ENCODE assay signal across 18 cellular contexts in genomic region chrX:118183606-118184005, GRCh38.
DNase-seq lines count a peak whose midpoint lies in the region; ATAC-seq and TF ChIP-seq lines count a peak whose summit lies in the region.
"Had no signal": no experiment of that assay in that cellular context is flagged by ENCODE, and none has a peak within 500 bp of the region (broad histone marks: within the 10 kb centered on the region; RNA-seq: fewer than 3 reads in every experiment).

No MANE protein-coding gene starts in this region.

- no peak for ATAC-seq in SK-N-SH treated with all-trans-retinoic acid at 6 μM for 48 hours
- ATAC-seq: activated CD8-positive, alpha-beta memory T cell treated with anti-CD3 and anti-CD28 coated beads, Interleukin-2, amount 10 ng/mL, durations not matched to agents 7 days and 5 days; CD8-positive, alpha-beta T cell; heart left ventricle; stimulated activated memory B cell treated with anti-CD40 and anti-IgM and Interleukin-4, amounts not matched to agents 10 μg/mL and 1 μg/mL and 100 μg/mL, for 72 hours had no signal

- H3K4me2 ChIP-seq in SK-N-SH = no peak overlapping the region
- no peak overlapping the region for H3K4me2 ChIP-seq in PC-9

- no peaks in the 10 kb centered on the region for H4K20me1 ChIP-seq in SK-N-SH (ENCODE audit: insufficient read depth)
- H4K20me1 ChIP-seq in PC-9 (ENCODE audit: insufficient read depth) = no peaks in the 10 kb centered on the region

- POLR2A ChIA-PET in SK-N-SH (lab: Yijun Ruan, JAX) (no interaction called here), PC-9 (lab: Charles Lee; ENCODE audit: unreplicated experiment) (no interaction called here)

- H3F3A ChIP-seq in SK-N-SH (replicated peaks; ENCODE audit: insufficient read depth) (peaks cover 12% of the 10 kb centered on the region), PC-9 (ENCODE audit: insufficient read depth, low read depth) (no peaks in the 10 kb centered on the region)

- WGBS in SK-N-SH (ENCODE audit: low lambda C conversion rate) = 45% methylated on average over 1 of the region's 1 CpG

- H3K9me3 ChIP-seq in SK-N-SH (no peaks in the 10 kb centered on the region), PC-9 (ENCODE audit: insufficient read depth, low read depth) (no peaks in the 10 kb centered on the region)

- no peak overlapping the region for H2AFZ ChIP-seq in SK-N-SH (ENCODE audit: low read depth)
- H2AFZ ChIP-seq in PC-9 = no peak overlapping the region
- H2AFZ ChIP-seq: parathyroid adenoma had no signal

- peaks cover 10% of the 10 kb centered on the region for H3K9me3 Mint-ChIP-seq in type B pancreatic cell
- H3K9me3 Mint-ChIP-seq: CD8-positive, alpha-beta T cell had no signal

- peaks cover 3 to 13% of the 10 kb centered on the region in 2 experiments; a peak in 1 of 4 replicates for H3K4me1 ChIP-seq in SK-N-SH (ENCODE audit: control insufficient read depth in 1 of 2, insufficient read depth in 2 of 2, low read depth in 1 of 2, low read length in 1 of 2)
- no peaks in the 10 kb centered on the region for H3K4me1 ChIP-seq in PC-9 (replicated peaks; ENCODE audit: insufficient read depth)
- H3K4me1 ChIP-seq: heart left ventricle, parathyroid adenoma had no signal

- H3K9ac ChIP-seq in SK-N-SH = no peak overlapping the region
- H3K9ac ChIP-seq: parathyroid adenoma had no signal

- H3K27me3 ChIP-seq in SK-N-SH (ENCODE audit: insufficient read depth) = no peaks in the 10 kb centered on the region
- H3K27me3 ChIP-seq in PC-9 (ENCODE audit: insufficient read depth, low read depth) = no peaks in the 10 kb centered on the region
- H3K27me3 ChIP-seq: heart left ventricle had no signal

- DNase-seq in SK-N-SH = no peak
- no peak for DNase-seq in PC-9
- DNase-seq in fibroblast of pulmonary artery (ENCODE audit: low read depth) = no peak
- DNase-seq in type B pancreatic cell (ENCODE audit: extremely low spot score, unreplicated experiment) = no peak
- DNase-seq in ecto neural progenitor cell (ENCODE audit: low spot score) = no peak
- no peak for DNase-seq in DMS153 treated with DMSO at 0.1 percent for 48 hours (lab: John Stamatoyannopoulos, UW; ENCODE audit: unreplicated experiment)
- DNase-seq in NCI-H2107 treated with DMSO at 0.1 percent for 48 hours (lab: John Stamatoyannopoulos, UW; ENCODE audit: unreplicated experiment) = no peak
- DNase-seq: activated CD8-positive, alpha-beta memory T cell treated with anti-CD3 and anti-CD28 coated beads, Interleukin-2, amount 10 ng/mL, durations not matched to agents 7 days and 5 days; activated gamma-delta T cell treated with Interleukin-2 at 50 U/mL for 16 hours; CD8-positive, alpha-beta T cell; heart left ventricle; NCI-H446; trophoblast cell had no signal

- no TSS peak for BruUV-seq in PC-9 (replicated peaks; lab: Mats Ljungman, UMichigan)

- H3K4me1 Mint-ChIP-seq in type B pancreatic cell (ENCODE audit: unreplicated experiment) = no peaks in the 10 kb centered on the region
- H3K4me1 Mint-ChIP-seq: activated CD8-positive, alpha-beta memory T cell treated with anti-CD3 and anti-CD28 coated beads, Interleukin-2, amount 10 ng/mL, durations not matched to agents 7 days and 5 days; stimulated activated memory B cell treated with anti-CD40 and anti-IgM and Interleukin-4, amounts not matched to agents 10 μg/mL and 1 μg/mL and 100 μg/mL, for 72 hours had no signal

- H3K27ac Mint-ChIP-seq in type B pancreatic cell = no peak overlapping the region
- H3K27ac Mint-ChIP-seq: activated CD8-positive, alpha-beta memory T cell treated with anti-CD3 and anti-CD28 coated beads, Interleukin-2, amount 10 ng/mL, durations not matched to agents 7 days and 5 days; CD8-positive, alpha-beta T cell; stimulated activated memory B cell treated with anti-CD40 and anti-IgM and Interleukin-4, amounts not matched to agents 10 μg/mL and 1 μg/mL and 100 μg/mL, for 72 hours had no signal

- H3K79me2 ChIP-seq in SK-N-SH (ENCODE audit: insufficient read depth) (no peaks in the 10 kb centered on the region), PC-9 (ENCODE audit: low read depth) (no peaks in the 10 kb centered on the region)
- H3K79me2 ChIP-seq: parathyroid adenoma had no signal

- TF ChIP-seq CTCF in SK-N-SH (IDR thresholded peaks at IDR 0.05) (peak; percentile 35; the same call in 1 of the 2 replicates), PC-9 (conservative IDR thresholded peaks at IDR 0.05) (peak; percentile 24; the same call in 1 of the 2 replicates), fibroblast of pulmonary artery (IDR thresholded peaks at IDR 0.05; ENCODE audit: low read length, missing control alignments) (peak; percentile 2), type B pancreatic cell (conservative IDR thresholded peaks at IDR 0.05) (peak; percentile 46)

- H3K27ac ChIP-seq in SK-N-SH (ENCODE audit: low read depth in 2 of 2, low read length in 1 of 2) (no peak overlapping the region), PC-9 (no peak overlapping the region)
- H3K27ac ChIP-seq: coronary artery, heart left ventricle, parathyroid adenoma, skin epidermis had no signal

- intact Hi-C loops in PC-9 (cut with micrococcal nuclease; ENCODE audit: unreplicated experiment) = no loop called here

- H3K36me3 ChIP-seq in SK-N-SH (replicated peaks in 1 of 2; ENCODE audit: control insufficient read depth in 1 of 2, insufficient read depth in 2 of 2, low read length in 1 of 2) = no peaks in the 10 kb centered on the region
- no peaks in the 10 kb centered on the region for H3K36me3 ChIP-seq in PC-9 (ENCODE audit: low read depth)
- H3K36me3 ChIP-seq: heart left ventricle had no signal

- no peak overlapping the region for H3K4me3 ChIP-seq in SK-N-SH (ENCODE audit: low read depth in 2 of 2, low read length in 1 of 2)
- H3K4me3 ChIP-seq in PC-9 = no peak overlapping the region
- no peak overlapping the region for H3K4me3 ChIP-seq in fibroblast of pulmonary artery (replicated peaks; ENCODE audit: low read depth, low read length)
- H3K4me3 ChIP-seq: coronary artery, heart left ventricle, skin epidermis had no signal

- no peak overlapping the region for H3K4me3 Mint-ChIP-seq in type B pancreatic cell
- H3K4me3 Mint-ChIP-seq: activated CD8-positive, alpha-beta memory T cell treated with anti-CD3 and anti-CD28 coated beads, Interleukin-2, amount 10 ng/mL, durations not matched to agents 7 days and 5 days; CD8-positive, alpha-beta T cell; stimulated activated memory B cell treated with anti-CD40 and anti-IgM and Interleukin-4, amounts not matched to agents 10 μg/mL and 1 μg/mL and 100 μg/mL, for 72 hours had no signal

- CTCF ChIA-PET in SK-N-SH (lab: Yijun Ruan, JAX) = no interaction called here
- CTCF ChIA-PET in PC-9 (lab: Charles Lee) = no interaction called here

- no peak for TF ChIP-seq EP300 in SK-N-SH (IDR thresholded peaks at IDR 0.05; ENCODE audit: borderline replicate concordance in 1 of 2, low read depth in 1 of 2, low read length in 1 of 2)

- H3K27me3 Mint-ChIP-seq in type B pancreatic cell = no peaks in the 10 kb centered on the region
- H3K27me3 Mint-ChIP-seq: activated CD8-positive, alpha-beta memory T cell treated with anti-CD3 and anti-CD28 coated beads, Interleukin-2, amount 10 ng/mL, durations not matched to agents 7 days and 5 days; stimulated activated memory B cell treated with anti-CD40 and anti-IgM and Interleukin-4, amounts not matched to agents 10 μg/mL and 1 μg/mL and 100 μg/mL, for 72 hours had no signal

- H3K36me3 Mint-ChIP-seq in type B pancreatic cell = no peaks in the 10 kb centered on the region
- H3K36me3 Mint-ChIP-seq: activated CD8-positive, alpha-beta memory T cell treated with anti-CD3 and anti-CD28 coated beads, Interleukin-2, amount 10 ng/mL, durations not matched to agents 7 days and 5 days; CD8-positive, alpha-beta T cell had no signal

- no peak for TF ChIP-seq RAD21 in SK-N-SH (IDR thresholded peaks at IDR 0.05; ENCODE audit: low read length)

- H3K9me2 ChIP-seq in SK-N-SH (no peaks in the 10 kb centered on the region), PC-9 (ENCODE audit: insufficient read depth) (no peaks in the 10 kb centered on the region)

TF ChIP-seq in SK-N-SH, 30 proteins besides CTCF, POLR2A, EP300 and RAD21 (continues in another document):
- TF ChIP-seq YY1 (IDR thresholded peaks at IDR 0.05; ENCODE audit: low read depth) = no peak
- TF ChIP-seq TAF1 (IDR thresholded peaks at IDR 0.05; ENCODE audit: borderline replicate concordance, low read depth, low read length) = no peak
- no peak for TF ChIP-seq ZBTB33 (IDR thresholded peaks at IDR 0.05; ENCODE audit: borderline replicate concordance, low read depth)

TF ChIP-seq in SK-N-SH treated with all-trans-retinoic acid at 6 μM for 48 hours, 23 proteins besides CTCF, POLR2A, EP300 and RAD21 (continues in another document):
- no peak for TF ChIP-seq PATZ1 (CRISPR knock-in tag; IDR thresholded peaks at IDR 0.05; ENCODE audit: borderline replicate concordance)
- no peak for TF ChIP-seq TOX (CRISPR knock-in tag; IDR thresholded peaks at IDR 0.05; ENCODE audit: borderline replicate concordance)
- no peak for TF ChIP-seq ARNTL (CRISPR knock-in tag; IDR thresholded peaks at IDR 0.05; ENCODE audit: borderline replicate concordance, low read depth)
